12 cellular contexts compared by ENCODE assay signal in genomic region chr19:8396185-8396562, GRCh38. TPM values are rescaled to one million over a fixed set of nuclear protein-coding genes. Genes with fewer than 3 reads are reported as not detected.
DNase-seq lines count a peak whose midpoint lies in the region; ATAC-seq and TF ChIP-seq lines count a peak whose summit lies in the region.
"Had no signal": no experiment of that assay in that cellular context is flagged by ENCODE, and none has a peak within 500 bp of the region (broad histone marks: within the 10 kb centered on the region; RNA-seq: fewer than 3 reads in every experiment).

No MANE protein-coding gene starts in this region.

- H3K9me3 Mint-ChIP-seq in brain (no peaks in the 10 kb centered on the region), mesothelial cell of epicardium (no peaks in the 10 kb centered on the region), type B pancreatic cell (no peaks in the 10 kb centered on the region)
- H3K9me3 Mint-ChIP-seq: activated T-cell treated with anti-CD3 and anti-CD28 coated beads, Interleukin-2, amount 50 U/mL, for 24 hours; H9 had no signal

- H3K4me1 Mint-ChIP-seq in brain (peaks cover 42% of the 10 kb centered on the region), mesothelial cell of epicardium (peaks cover 31% of the 10 kb centered on the region), type B pancreatic cell (ENCODE audit: unreplicated experiment) (peaks cover 15% of the 10 kb centered on the region)

- no peak for ATAC-seq in gastrocnemius medialis

- intact Hi-C loops in left ventricle myocardium inferior (cut with micrococcal nuclease), result loop anchor here (5.0 kb wide), 1 partner anchor 39 kb away; no protein-coding TSS in a partner anchor
- intact Hi-C loops in cardiac septum (cut with DNase I), result loop anchor here (2.0 kb wide), 1 partner anchor 41 kb away; no protein-coding TSS in a partner anchor
- intact Hi-C loops in gastrocnemius medialis (cut with DNase I; ENCODE audit: low total_unique reads), result loop anchor here (1.0 kb wide), 1 partner anchor 42 kb away; no protein-coding TSS in a partner anchor

- in situ Hi-C loops in gastrocnemius medialis (cut with MboI; ENCODE audit: low sequenced_read_pairs in 4 of 4), result loop anchor here in 2 of 4 donors (5.0 kb wide), 2 partner anchors 39 to 44 kb away; no protein-coding TSS in a partner anchor

- peaks cover 4% of the 10 kb centered on the region for H3K27me3 Mint-ChIP-seq in brain
- no peaks in the 10 kb centered on the region for H3K27me3 Mint-ChIP-seq in mesothelial cell of epicardium (ENCODE audit: low read depth)
- H3K27me3 Mint-ChIP-seq in type B pancreatic cell, result no peaks in the 10 kb centered on the region
- H3K27me3 Mint-ChIP-seq: activated T-cell treated with anti-CD3 and anti-CD28 coated beads, Interleukin-2, amount 50 U/mL, for 24 hours had no signal

- H3K27me3 ChIP-seq in left ventricle myocardium inferior (ENCODE audit: low read depth) (no peaks in the 10 kb centered on the region), gastrocnemius medialis (no peaks in the 10 kb centered on the region)

- no peak for TF ChIP-seq POLR2A in gastrocnemius medialis (IDR thresholded peaks at IDR 0.05)

- H3K36me3 ChIP-seq in left ventricle myocardium inferior (peaks cover 19% of the 10 kb centered on the region), gastrocnemius medialis (peaks cover 0 to 12% of the 10 kb centered on the region in 2 donors)

- no peak for DNase-seq in left ventricle myocardium inferior
- no peak for DNase-seq in cardiac septum (ENCODE audit: low spot score)
- no peak for DNase-seq in mesothelial cell of epicardium (ENCODE audit: low spot score in 2 of 2, unreplicated experiment in 2 of 2)
- no peak for DNase-seq in type B pancreatic cell (ENCODE audit: extremely low spot score, unreplicated experiment)
- no peak for DNase-seq in NCI-H524 (lab: John Stamatoyannopoulos, UW)
- DNase-seq in NCI-H2227 treated with DMSO at 0.1 percent for 48 hours (lab: John Stamatoyannopoulos, UW), result no peak
- DNase-seq in gastrocnemius medialis, result no peak
- DNase-seq: NCI-H748 treated with DMSO at 0.1 percent for 48 hours had no signal

- no peak overlapping the region for H3K4me3 Mint-ChIP-seq in brain
- no peak overlapping the region for H3K4me3 Mint-ChIP-seq in mesothelial cell of epicardium
- no peak overlapping the region for H3K4me3 Mint-ChIP-seq in type B pancreatic cell
- H3K4me3 Mint-ChIP-seq: activated T-cell treated with anti-CD3 and anti-CD28 coated beads, Interleukin-2, amount 50 U/mL, for 24 hours; H9 had no signal

- no peak for TF ChIP-seq CTCF in left ventricle myocardium inferior (IDR thresholded peaks at IDR 0.05; ENCODE audit: borderline replicate concordance)
- no peak for TF ChIP-seq CTCF in brain (conservative IDR thresholded peaks at IDR 0.05)
- TF ChIP-seq CTCF in mesothelial cell of epicardium (IDR thresholded peaks at IDR 0.05; ENCODE audit: unreplicated experiment), result no peak
- TF ChIP-seq CTCF in type B pancreatic cell (conservative IDR thresholded peaks at IDR 0.05), result no peak
- no peak for TF ChIP-seq CTCF in gastrocnemius medialis (IDR thresholded peaks at IDR 0.05 in 4 of 5, conservative IDR thresholded peaks at IDR 0.05 in 1 of 5)

- H3K36me3 Mint-ChIP-seq in brain (peaks cover 40% of the 10 kb centered on the region), mesothelial cell of epicardium (peaks cover 8% of the 10 kb centered on the region), type B pancreatic cell (peaks cover 6% of the 10 kb centered on the region)

- H3K27ac Mint-ChIP-seq in brain, result peak overlapping the region in 3 of 5 experiments; percentile 3 to 70 (median 66)
- H3K27ac Mint-ChIP-seq in mesothelial cell of epicardium, result peak overlapping the region; percentile 71
- H3K27ac Mint-ChIP-seq in type B pancreatic cell, result peak overlapping the region; percentile 70

- H3K4me1 ChIP-seq in left ventricle myocardium inferior, result peaks cover 75% of the 10 kb centered on the region
- H3K4me1 ChIP-seq in gastrocnemius medialis, result peaks cover 59 to 61% of the 10 kb centered on the region in 2 donors

- H3K27ac ChIP-seq in left ventricle myocardium inferior (replicated peaks) (peak overlapping the region; percentile 37), gastrocnemius medialis (peak overlapping the region in 2 of 4 donors; percentile 96 to 100)
- H3K27ac ChIP-seq: PC-9 had no signal

- H3K4me3 ChIP-seq in left ventricle myocardium inferior (no peak overlapping the region), gastrocnemius medialis (no peak overlapping the region)
- H3K4me3 ChIP-seq: PC-9 had no signal

- H3K9me3 ChIP-seq in left ventricle myocardium inferior (replicated peaks), result no peaks in the 10 kb centered on the region
- no peaks in the 10 kb centered on the region for H3K9me3 ChIP-seq in gastrocnemius medialis

RNA-seq across cellular contexts. Expression of gene RAB11B, which starts 6.0 kb away (rescaled TPM):
- 157 TPM for total RNA-seq in left ventricle myocardium inferior
- total RNA-seq in cardiac septum, result 132 TPM
- polyA plus RNA-seq in brain (ENCODE audit: insufficient read depth, low read depth, low replicate concordance), result 561 TPM
- 150 to 151 TPM (median 150 TPM) in 3 replicates for total RNA-seq in mesothelial cell of epicardium
- total RNA-seq in type B pancreatic cell (ENCODE audit: low replicate concordance), result 106 and 123 TPM in 2 replicates
- 10 to 100 TPM; 13.4 to 42.9 (median 31.0) TPM for total RNA-seq in gastrocnemius medialis

RNA-seq across cellular contexts. Expression of gene MARCHF2, which starts 16.9 kb away (rescaled TPM):
- total RNA-seq in left ventricle myocardium inferior (109 TPM), cardiac septum (84.3 TPM), mesothelial cell of epicardium (20.7 to 21.4 TPM (median 21.4 TPM) in 3 replicates), type B pancreatic cell (ENCODE audit: low replicate concordance) (15.5 and 24.7 TPM in 2 replicates), gastrocnemius medialis (100 to 1,000 TPM; 173 to 183 (median 176) TPM)
- 82.9 TPM for polyA plus RNA-seq in brain (ENCODE audit: insufficient read depth, low read depth, low replicate concordance)

RNA-seq across cellular contexts. Expression of gene ANGPTL4, which starts 32.2 kb away (rescaled TPM):
- total RNA-seq in left ventricle myocardium inferior (8.4 TPM), cardiac septum (4.1 TPM), mesothelial cell of epicardium (2.0 to 3.7 TPM (median 3.5 TPM) in 3 replicates), type B pancreatic cell (ENCODE audit: low replicate concordance) (4.2 and 4.7 TPM in 2 replicates), gastrocnemius medialis (10 to 100 TPM; 19.7 to 91.8 (median 41.9) TPM)
- polyA plus RNA-seq in brain (ENCODE audit: insufficient read depth, low read depth, low replicate concordance), result 23.4 TPM
- total RNA-seq: PC-9 had no signal

RNA-seq across cellular contexts. Expression of gene HNRNPM, which starts 48.6 kb away (rescaled TPM):
- 104 TPM for total RNA-seq in left ventricle myocardium inferior
- 102 TPM for total RNA-seq in cardiac septum
- 204 TPM for polyA plus RNA-seq in brain (ENCODE audit: insufficient read depth, low read depth, low replicate concordance)
- total RNA-seq in mesothelial cell of epicardium, result 249 to 259 TPM (median 252 TPM) in 3 replicates
- total RNA-seq in type B pancreatic cell (ENCODE audit: low replicate concordance), result 197 and 317 TPM in 2 replicates
- 10 to 100 TPM; 42.5 to 74.6 (median 57.8) TPM for total RNA-seq in gastrocnemius medialis

RNA-seq across cellular contexts. Expression of gene KANK3, which starts 53.1 kb away (rescaled TPM):
- 19.9 TPM for total RNA-seq in left ventricle myocardium inferior
- total RNA-seq in cardiac septum, result 13.1 TPM
- polyA plus RNA-seq in brain (ENCODE audit: insufficient read depth, low read depth, low replicate concordance), result 3.2 TPM
- 1.8 to 2.3 TPM (median 2.1 TPM) in 3 replicates for total RNA-seq in mesothelial cell of epicardium
- total RNA-seq in type B pancreatic cell (ENCODE audit: low replicate concordance), result 1.6 and 3.1 TPM in 2 replicates
- 10 to 100 TPM in 3 of 4 donors, 1 to 10 TPM in 1; 7.1 to 16.0 (median 13.7) TPM for total RNA-seq in gastrocnemius medialis
